Comparison of ENCODE assay signal across 2 cellular contexts in the genomic region with DNA sequence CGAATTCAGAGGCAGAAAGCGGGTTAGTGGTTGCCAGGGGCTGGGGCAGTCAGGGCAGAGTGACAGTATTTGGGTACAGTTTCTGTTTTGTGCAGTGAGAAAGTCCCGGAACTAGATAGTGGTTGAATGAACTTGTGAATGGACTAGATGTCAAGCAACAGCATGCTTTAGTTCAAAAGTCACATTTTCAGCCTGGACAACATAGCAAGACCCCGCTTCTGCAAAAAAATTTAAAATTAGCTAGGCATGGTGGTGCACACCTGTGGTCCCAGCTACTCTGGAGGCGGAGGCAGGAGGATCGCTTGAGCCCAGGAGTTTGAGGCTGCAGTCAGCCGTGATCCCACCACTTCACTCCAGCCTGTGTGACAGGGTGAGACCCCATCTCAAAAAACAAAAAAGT.
TF ChIP-seq lines count a peak whose summit lies in the region.

No MANE protein-coding gene starts in this region.

TF ChIP-seq in A549, 52 proteins besides CTCF, POLR2A, EP300 and RAD21:
- no peak for TF ChIP-seq HOXB13 (CRISPR knock-in tag; IDR thresholded peaks at IDR 0.05; ENCODE audit: low read depth)
- TF ChIP-seq, protein P1, sequence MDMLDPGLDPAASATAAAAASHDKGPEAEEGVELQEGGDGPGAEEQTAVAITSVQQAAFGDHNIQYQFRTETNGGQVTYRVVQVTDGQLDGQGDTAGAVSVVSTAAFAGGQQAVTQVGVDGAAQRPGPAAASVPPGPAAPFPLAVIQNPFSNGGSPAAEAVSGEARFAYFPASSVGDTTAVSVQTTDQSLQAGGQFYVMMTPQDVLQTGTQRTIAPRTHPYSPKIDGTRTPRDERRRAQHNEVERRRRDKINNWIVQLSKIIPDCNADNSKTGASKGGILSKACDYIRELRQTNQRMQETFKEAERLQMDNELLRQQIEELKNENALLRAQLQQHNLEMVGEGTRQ (IDR thresholded peaks at IDR 0.05) = no peak
- no peak for TF ChIP-seq NR3C1 (IDR thresholded peaks at IDR 0.05)
- TF ChIP-seq RCOR1 (IDR thresholded peaks at IDR 0.05; ENCODE audit: low read depth, low read length) = no peak
- no peak for TF ChIP-seq KDM1A (IDR thresholded peaks at IDR 0.05; ENCODE audit: low read depth)
- TF ChIP-seq, protein P2, sequence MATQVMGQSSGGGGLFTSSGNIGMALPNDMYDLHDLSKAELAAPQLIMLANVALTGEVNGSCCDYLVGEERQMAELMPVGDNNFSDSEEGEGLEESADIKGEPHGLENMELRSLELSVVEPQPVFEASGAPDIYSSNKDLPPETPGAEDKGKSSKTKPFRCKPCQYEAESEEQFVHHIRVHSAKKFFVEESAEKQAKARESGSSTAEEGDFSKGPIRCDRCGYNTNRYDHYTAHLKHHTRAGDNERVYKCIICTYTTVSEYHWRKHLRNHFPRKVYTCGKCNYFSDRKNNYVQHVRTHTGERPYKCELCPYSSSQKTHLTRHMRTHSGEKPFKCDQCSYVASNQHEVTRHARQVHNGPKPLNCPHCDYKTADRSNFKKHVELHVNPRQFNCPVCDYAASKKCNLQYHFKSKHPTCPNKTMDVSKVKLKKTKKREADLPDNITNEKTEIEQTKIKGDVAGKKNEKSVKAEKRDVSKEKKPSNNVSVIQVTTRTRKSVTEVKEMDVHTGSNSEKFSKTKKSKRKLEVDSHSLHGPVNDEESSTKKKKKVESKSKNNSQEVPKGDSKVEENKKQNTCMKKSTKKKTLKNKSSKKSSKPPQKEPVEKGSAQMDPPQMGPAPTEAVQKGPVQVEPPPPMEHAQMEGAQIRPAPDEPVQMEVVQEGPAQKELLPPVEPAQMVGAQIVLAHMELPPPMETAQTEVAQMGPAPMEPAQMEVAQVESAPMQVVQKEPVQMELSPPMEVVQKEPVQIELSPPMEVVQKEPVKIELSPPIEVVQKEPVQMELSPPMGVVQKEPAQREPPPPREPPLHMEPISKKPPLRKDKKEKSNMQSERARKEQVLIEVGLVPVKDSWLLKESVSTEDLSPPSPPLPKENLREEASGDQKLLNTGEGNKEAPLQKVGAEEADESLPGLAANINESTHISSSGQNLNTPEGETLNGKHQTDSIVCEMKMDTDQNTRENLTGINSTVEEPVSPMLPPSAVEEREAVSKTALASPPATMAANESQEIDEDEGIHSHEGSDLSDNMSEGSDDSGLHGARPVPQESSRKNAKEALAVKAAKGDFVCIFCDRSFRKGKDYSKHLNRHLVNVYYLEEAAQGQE (IDR thresholded peaks at IDR 0.05) = no peak
- TF ChIP-seq, protein P3, sequence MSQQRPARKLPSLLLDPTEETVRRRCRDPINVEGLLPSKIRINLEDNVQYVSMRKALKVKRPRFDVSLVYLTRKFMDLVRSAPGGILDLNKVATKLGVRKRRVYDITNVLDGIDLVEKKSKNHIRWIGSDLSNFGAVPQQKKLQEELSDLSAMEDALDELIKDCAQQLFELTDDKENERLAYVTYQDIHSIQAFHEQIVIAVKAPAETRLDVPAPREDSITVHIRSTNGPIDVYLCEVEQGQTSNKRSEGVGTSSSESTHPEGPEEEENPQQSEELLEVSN (IDR thresholded peaks at IDR 0.05; ENCODE audit: borderline replicate concordance, low read depth) = no peak
- no peak for TF ChIP-seq MAZ (IDR thresholded peaks at IDR 0.05; ENCODE audit: borderline replicate concordance, low read depth, low read length)
- TF ChIP-seq, protein P4, sequence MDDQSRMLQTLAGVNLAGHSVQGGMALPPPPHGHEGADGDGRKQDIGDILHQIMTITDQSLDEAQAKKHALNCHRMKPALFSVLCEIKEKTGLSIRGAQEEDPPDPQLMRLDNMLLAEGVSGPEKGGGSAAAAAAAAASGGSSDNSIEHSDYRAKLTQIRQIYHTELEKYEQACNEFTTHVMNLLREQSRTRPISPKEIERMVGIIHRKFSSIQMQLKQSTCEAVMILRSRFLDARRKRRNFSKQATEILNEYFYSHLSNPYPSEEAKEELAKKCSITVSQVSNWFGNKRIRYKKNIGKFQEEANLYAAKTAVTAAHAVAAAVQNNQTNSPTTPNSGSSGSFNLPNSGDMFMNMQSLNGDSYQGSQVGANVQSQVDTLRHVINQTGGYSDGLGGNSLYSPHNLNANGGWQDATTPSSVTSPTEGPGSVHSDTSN (IDR thresholded peaks at IDR 0.05) = no peak
- TF ChIP-seq ZNF302 (CRISPR knock-in tag; IDR thresholded peaks at IDR 0.05) = no peak
- no peak for TF ChIP-seq KDM5A (IDR thresholded peaks at IDR 0.05)
- no peak for TF ChIP-seq CHD2 (IDR thresholded peaks at IDR 0.05; ENCODE audit: low read length, partially characterized antibody)
- TF ChIP-seq NFE2L2 (conservative IDR thresholded peaks at IDR 0.05; ENCODE audit: low read length) = no peak
TF ChIP-seq in A549: peak in this region for 0.

TF ChIP-seq in SK-N-SH, 30 proteins besides CTCF, POLR2A, EP300 and RAD21:
- no peak for TF ChIP-seq TAF1 (IDR thresholded peaks at IDR 0.05; ENCODE audit: borderline replicate concordance, low read depth, low read length)
- no peak for TF ChIP-seq JUND (IDR thresholded peaks at IDR 0.05)
- TF ChIP-seq MEF2A (IDR thresholded peaks at IDR 0.05; ENCODE audit: borderline replicate concordance, low read depth) = no peak
- no peak for TF ChIP-seq RFX5 (IDR thresholded peaks at IDR 0.05; ENCODE audit: low read length)
- TF ChIP-seq, protein P1 (IDR thresholded peaks at IDR 0.05; ENCODE audit: borderline replicate concordance, low read depth, low read length) = no peak
- no peak for TF ChIP-seq YY1 (IDR thresholded peaks at IDR 0.05; ENCODE audit: low read depth)
- TF ChIP-seq TEAD4 (IDR thresholded peaks at IDR 0.05; ENCODE audit: borderline replicate concordance, insufficient read depth) = no peak
- TF ChIP-seq, protein P4 (IDR thresholded peaks at IDR 0.05) = no peak
- no peak for TF ChIP-seq FOXM1 (IDR thresholded peaks at IDR 0.05; ENCODE audit: low read depth)
- TF ChIP-seq, protein P5, sequence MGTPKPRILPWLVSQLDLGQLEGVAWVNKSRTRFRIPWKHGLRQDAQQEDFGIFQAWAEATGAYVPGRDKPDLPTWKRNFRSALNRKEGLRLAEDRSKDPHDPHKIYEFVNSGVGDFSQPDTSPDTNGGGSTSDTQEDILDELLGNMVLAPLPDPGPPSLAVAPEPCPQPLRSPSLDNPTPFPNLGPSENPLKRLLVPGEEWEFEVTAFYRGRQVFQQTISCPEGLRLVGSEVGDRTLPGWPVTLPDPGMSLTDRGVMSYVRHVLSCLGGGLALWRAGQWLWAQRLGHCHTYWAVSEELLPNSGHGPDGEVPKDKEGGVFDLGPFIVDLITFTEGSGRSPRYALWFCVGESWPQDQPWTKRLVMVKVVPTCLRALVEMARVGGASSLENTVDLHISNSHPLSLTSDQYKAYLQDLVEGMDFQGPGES (IDR thresholded peaks at IDR 0.05; ENCODE audit: low read depth, low read length) = no peak
- TF ChIP-seq GABPA (IDR thresholded peaks at IDR 0.05; ENCODE audit: low read depth) = no peak
- TF ChIP-seq, protein P2 (IDR thresholded peaks at IDR 0.05; ENCODE audit: low read depth, low read length) = no peak
- TF ChIP-seq CHD2 (IDR thresholded peaks at IDR 0.05; ENCODE audit: low read length, partially characterized antibody) = no peak
- no peak for TF ChIP-seq MXI1 (IDR thresholded peaks at IDR 0.05; ENCODE audit: low read depth, low read length)
- TF ChIP-seq, protein P6, sequence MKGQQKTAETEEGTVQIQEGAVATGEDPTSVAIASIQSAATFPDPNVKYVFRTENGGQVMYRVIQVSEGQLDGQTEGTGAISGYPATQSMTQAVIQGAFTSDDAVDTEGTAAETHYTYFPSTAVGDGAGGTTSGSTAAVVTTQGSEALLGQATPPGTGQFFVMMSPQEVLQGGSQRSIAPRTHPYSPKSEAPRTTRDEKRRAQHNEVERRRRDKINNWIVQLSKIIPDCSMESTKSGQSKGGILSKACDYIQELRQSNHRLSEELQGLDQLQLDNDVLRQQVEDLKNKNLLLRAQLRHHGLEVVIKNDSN (IDR thresholded peaks at IDR 0.05; ENCODE audit: borderline replicate concordance, low read depth) = no peak
- TF ChIP-seq, protein P7, sequence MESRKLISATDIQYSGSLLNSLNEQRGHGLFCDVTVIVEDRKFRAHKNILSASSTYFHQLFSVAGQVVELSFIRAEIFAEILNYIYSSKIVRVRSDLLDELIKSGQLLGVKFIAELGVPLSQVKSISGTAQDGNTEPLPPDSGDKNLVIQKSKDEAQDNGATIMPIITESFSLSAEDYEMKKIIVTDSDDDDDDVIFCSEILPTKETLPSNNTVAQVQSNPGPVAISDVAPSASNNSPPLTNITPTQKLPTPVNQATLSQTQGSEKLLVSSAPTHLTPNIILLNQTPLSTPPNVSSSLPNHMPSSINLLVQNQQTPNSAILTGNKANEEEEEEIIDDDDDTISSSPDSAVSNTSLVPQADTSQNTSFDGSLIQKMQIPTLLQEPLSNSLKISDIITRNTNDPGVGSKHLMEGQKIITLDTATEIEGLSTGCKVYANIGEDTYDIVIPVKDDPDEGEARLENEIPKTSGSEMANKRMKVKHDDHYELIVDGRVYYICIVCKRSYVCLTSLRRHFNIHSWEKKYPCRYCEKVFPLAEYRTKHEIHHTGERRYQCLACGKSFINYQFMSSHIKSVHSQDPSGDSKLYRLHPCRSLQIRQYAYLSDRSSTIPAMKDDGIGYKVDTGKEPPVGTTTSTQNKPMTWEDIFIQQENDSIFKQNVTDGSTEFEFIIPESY (IDR thresholded peaks at IDR 0.05; ENCODE audit: borderline replicate concordance, low read depth) = no peak
